ENCODE assay signal across 21 cellular contexts in the genomic region with DNA sequence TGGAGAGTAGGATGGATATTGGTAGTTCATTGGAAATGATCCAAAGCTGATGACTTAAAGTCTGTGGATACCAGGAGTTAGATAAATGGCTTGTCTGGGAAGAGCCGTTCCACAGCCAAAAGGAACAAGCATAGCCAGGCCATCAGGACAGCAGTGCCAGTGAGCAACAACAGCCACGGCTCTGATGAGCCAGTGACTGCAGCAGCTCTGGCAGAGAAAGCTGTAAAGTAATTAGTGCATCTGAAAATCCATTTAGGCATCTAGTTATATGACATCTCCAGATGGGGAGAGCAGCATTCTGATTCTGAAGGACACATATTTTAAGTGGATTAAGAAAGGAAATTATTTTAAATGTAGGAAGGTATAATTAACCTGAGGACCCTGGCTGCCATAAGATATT.
DNase-seq lines count a peak whose midpoint lies in the region; FAIRE-seq and TF ChIP-seq lines count a peak whose summit lies in the region.
"Had no signal": no experiment of that assay in that cellular context is flagged by ENCODE, and none has a peak within 500 bp of the region (broad histone marks: within the 10 kb centered on the region; RNA-seq: fewer than 3 reads in every experiment).

No MANE protein-coding gene starts in this region.

- H2AFZ ChIP-seq in smooth muscle cell (ENCODE audit: low read depth): peak overlapping the region; percentile 57
- H2AFZ ChIP-seq: GM23338 had no signal

- peaks cover 13% of the 10 kb centered on the region for H3K4me1 ChIP-seq in smooth muscle cell (ENCODE audit: low read depth)
- H3K4me1 ChIP-seq: A549, Peyer's patch had no signal

- no peak overlapping the region for H3K27ac Mint-ChIP-seq in activated CD4-positive, alpha-beta T cell treated with anti-CD3 and anti-CD28 coated beads, Interleukin-2, amount 10 ng/mL, durations not matched to agents 24 days and 14 days
- H3K27ac Mint-ChIP-seq: CD8-positive, alpha-beta T cell; GM23338; T-cell had no signal

- no peaks in the 10 kb centered on the region for H3K9me3 Mint-ChIP-seq in activated CD4-positive, alpha-beta T cell treated with anti-CD3 and anti-CD28 coated beads, Interleukin-2, amount 10 ng/mL, durations not matched to agents 24 days and 14 days
- H3K9me3 Mint-ChIP-seq: GM23338, T-cell had no signal

- no peak for TF ChIP-seq POLR2A in GM12892 (IDR thresholded peaks at IDR 0.05; ENCODE audit: low read depth, low read length)

- no peaks in the 10 kb centered on the region for H3K4me1 Mint-ChIP-seq in activated CD4-positive, alpha-beta T cell treated with anti-CD3 and anti-CD28 coated beads, Interleukin-2, amount 10 ng/mL, durations not matched to agents 24 days and 14 days
- H3K4me1 Mint-ChIP-seq: T-cell had no signal

- H3F3A ChIP-seq in smooth muscle cell (ENCODE audit: low read depth): peaks cover 4% of the 10 kb centered on the region

- intact Hi-C loops in activated CD4-positive, alpha-beta T cell treated with anti-CD3 and anti-CD28 coated beads, Interleukin-2, amount 10 ng/mL, durations not matched to agents 24 days and 14 days (cut with micrococcal nuclease): no loop called here

- peak; percentile 29 for DNase-seq in activated CD4-positive, alpha-beta T cell treated with anti-CD3 and anti-CD28 coated beads, Interleukin-2, amount 10 ng/mL, durations not matched to agents 24 days and 14 days
- no peak for DNase-seq in activated CD4-positive, alpha-beta T cell treated with anti-CD3 and anti-CD28 coated beads for 48 hours
- DNase-seq in NCI-H446 treated with DMSO at 0.1 percent for 48 hours (lab: John Stamatoyannopoulos, UW) (peak; percentile 90), SK-N-DZ (ENCODE audit: low spot score) (peak; percentile 91), smooth muscle cell (lab: John Stamatoyannopoulos, UW; ENCODE audit: unreplicated experiment) (no peak), GM12892 (ENCODE audit: insufficient read length) (no peak), H4 (ENCODE audit: low spot score) (no peak), AML-193 (lab: John Stamatoyannopoulos, UW) (no peak)
- DNase-seq: Calu3; CD8-positive, alpha-beta T cell; GF-D8; KBM-7; NCI-H1105 treated with DMSO at 0.1 percent for 48 hours; NK-92 treated with Interleukin-12 subunit alpha and Interleukin-12 subunit beta, amount 100 ng/mL, for 24 hours; Peyer's patch; T-cell; T-helper 9 cell had no signal

- no peaks in the 10 kb centered on the region for H3K79me2 ChIP-seq in smooth muscle cell (ENCODE audit: low read depth)

- no peaks in the 10 kb centered on the region for H3K36me3 ChIP-seq in smooth muscle cell (ENCODE audit: low read depth)
- H3K36me3 ChIP-seq: BLaER1 treated with 17β-estradiol and CSF1 and Interleukin-3, amounts not matched to agents 10 nM and 100 nM; Peyer's patch had no signal

- 14% methylated on average over 2 of the region's 2 CpGs for WGBS in smooth muscle cell (ENCODE audit: low lambda C conversion rate)

- H3K27ac ChIP-seq in smooth muscle cell (ENCODE audit: low read depth): no peak overlapping the region
- H3K27ac ChIP-seq: A549; BLaER1 treated with 17β-estradiol and CSF1 and Interleukin-3, amounts not matched to agents 10 nM and 100 nM; Peyer's patch had no signal

- no peaks in the 10 kb centered on the region for H4K20me1 ChIP-seq in smooth muscle cell (ENCODE audit: low read depth)
- H4K20me1 ChIP-seq: BLaER1 treated with 17β-estradiol and CSF1 and Interleukin-3, amounts not matched to agents 10 nM and 100 nM had no signal

- no peaks in the 10 kb centered on the region for H3K36me3 Mint-ChIP-seq in activated CD4-positive, alpha-beta T cell treated with anti-CD3 and anti-CD28 coated beads, Interleukin-2, amount 10 ng/mL, durations not matched to agents 24 days and 14 days (ENCODE audit: low read depth)
- H3K36me3 Mint-ChIP-seq: CD8-positive, alpha-beta T cell; T-cell had no signal

- no peak for FAIRE-seq in GM12892 (lab: Jason Lieb, UNC)
- FAIRE-seq: A549, HepG2 had no signal

- no peaks in the 10 kb centered on the region for H3K9me3 ChIP-seq in smooth muscle cell (replicated peaks; ENCODE audit: low read depth)
- H3K9me3 ChIP-seq: A549; BLaER1 treated with 17β-estradiol and CSF1 and Interleukin-3, amounts not matched to agents 10 nM and 100 nM; Peyer's patch had no signal

- H3K4me3 ChIP-seq in smooth muscle cell: no peak overlapping the region
- H3K4me3 ChIP-seq: A549; BLaER1 treated with 17β-estradiol and CSF1 and Interleukin-3, amounts not matched to agents 10 nM and 100 nM; GM23338; Peyer's patch had no signal

- no peak overlapping the region for H3K4me3 Mint-ChIP-seq in activated CD4-positive, alpha-beta T cell treated with anti-CD3 and anti-CD28 coated beads, Interleukin-2, amount 10 ng/mL, durations not matched to agents 24 days and 14 days
- H3K4me3 Mint-ChIP-seq: CD8-positive, alpha-beta T cell; GM23338; T-cell had no signal

- H3K4me2 ChIP-seq in smooth muscle cell: no peak overlapping the region
- H3K4me2 ChIP-seq: A549; BLaER1 treated with 17β-estradiol and CSF1 and Interleukin-3, amounts not matched to agents 10 nM and 100 nM; GM23338 had no signal

- H3K27me3 ChIP-seq in smooth muscle cell (ENCODE audit: low read depth): no peaks in the 10 kb centered on the region
- H3K27me3 ChIP-seq: BLaER1 treated with 17β-estradiol and CSF1 and Interleukin-3, amounts not matched to agents 10 nM and 100 nM; Peyer's patch had no signal

- no peak overlapping the region for H3K9ac ChIP-seq in smooth muscle cell (ENCODE audit: low read depth)
- H3K9ac ChIP-seq: BLaER1 treated with 17β-estradiol and CSF1 and Interleukin-3, amounts not matched to agents 10 nM and 100 nM had no signal

- TF ChIP-seq CTCF in smooth muscle cell (IDR thresholded peaks at IDR 0.05; ENCODE audit: borderline replicate concordance, insufficient read depth, poor library complexity, severe bottlenecking): no peak

- H3K27me3 Mint-ChIP-seq in activated CD4-positive, alpha-beta T cell treated with anti-CD3 and anti-CD28 coated beads, Interleukin-2, amount 10 ng/mL, durations not matched to agents 24 days and 14 days: peaks cover 8% of the 10 kb centered on the region

Comparison
In these comparisons a context has a peak if more than half of its experiments do, and no peak if none do; other contexts are left out.
1. DNase-seq: peak in activated CD4-positive, alpha-beta T cell treated with anti-CD3 and anti-CD28 coated beads, Interleukin-2, amount 10 ng/mL, durations not matched to agents 24 days and 14 days (single experiment), NCI-H446 treated with DMSO at 0.1 percent for 48 hours (single experiment) and SK-N-DZ (single experiment); none in activated CD4-positive, alpha-beta T cell treated with anti-CD3 and anti-CD28 coated beads for 48 hours (single experiment), smooth muscle cell (single experiment), GM12892 (single experiment), H4 (single experiment) and AML-193 (0 of 2).